9 cellular contexts compared by ENCODE assay signal in genomic region chr1:145959957-145960467, GRCh38. TPM values are rescaled to one million over a fixed set of nuclear protein-coding genes. Genes with fewer than 3 reads are reported as not detected.
DNase-seq lines count a peak whose midpoint lies in the region; ATAC-seq and TF ChIP-seq lines count a peak whose summit lies in the region.
"Had no signal": no experiment of that assay in that cellular context is flagged by ENCODE, and none has a peak within 500 bp of the region (broad histone marks: within the 10 kb centered on the region; RNA-seq: fewer than 3 reads in every experiment).

No MANE protein-coding gene starts in this region.

- no peak overlapping the region for H3K27ac ChIP-seq in HUES64 (ENCODE audit: low read depth, low read length)
- H3K27ac ChIP-seq in colonic mucosa = peak overlapping the region; percentile 65

- H3K9me3 ChIP-seq in HUES64 (ENCODE audit: insufficient read depth, low read depth, low read length) (no peaks in the 10 kb centered on the region), colonic mucosa (no peaks in the 10 kb centered on the region)

- H3K36me3 ChIP-seq in HUES64 (ENCODE audit: insufficient read depth, low read length) (no peaks in the 10 kb centered on the region), colonic mucosa (no peaks in the 10 kb centered on the region)

- H3K36me3 Mint-ChIP-seq in naive B cell = no peaks in the 10 kb centered on the region

- CTCF ChIA-PET in AG04449 (lab: Yijun Ruan, JAX) = interaction anchor here (1.1 to 3.7 kb wide), 3 partner anchors 10 to 50 kb away, joined by 3 to 11 read pairs (median 9); partner anchors contain the start of genes ITGA10 and RBM8A

- ATAC-seq in naive B cell (ENCODE audit: low read depth in 2 of 2) (no peak), sciatic nerve (no peak), GM19324 (IDR thresholded peaks at IDR 0.05; ENCODE audit: low FRiP score, unreplicated experiment) (no peak)

- POLR2A ChIA-PET in AG04449 (lab: Yijun Ruan, JAX) = no interaction called here

- H3K4me3 Mint-ChIP-seq in naive B cell = peak overlapping the region; percentile 91 to 98 (median 92)

- H3K9ac ChIP-seq in HUES64 (ENCODE audit: low read depth, low read length) (no peak overlapping the region), colonic mucosa (ENCODE audit: low read depth in 2 of 2, low read length in 2 of 2) (peak overlapping the region; percentile 9 to 70)

- WGBS in HUES64 = 8% methylated on average over 12 of the region's 12 CpGs

- TF ChIP-seq CTCF in AG04449 (IDR thresholded peaks at IDR 0.05; ENCODE audit: insufficient read depth, low read length, missing control alignments) = no peak
- no peak for TF ChIP-seq CTCF in colonic mucosa (IDR thresholded peaks at IDR 0.05)

- H3K9me3 Mint-ChIP-seq in naive B cell = no peaks in the 10 kb centered on the region

- H3K27me3 Mint-ChIP-seq in naive B cell = no peaks in the 10 kb centered on the region

- H3K4me1 ChIP-seq in HUES64 (ENCODE audit: insufficient read depth, low read length) (peaks cover 22% of the 10 kb centered on the region), colonic mucosa (peaks cover 13% of the 10 kb centered on the region)

- peaks cover 78 to 83% (median 83%) of the 10 kb centered on the region in 3 donors for H3K4me1 Mint-ChIP-seq in naive B cell

- peaks cover 88% of the 10 kb centered on the region for H3K27me3 ChIP-seq in HUES64 (ENCODE audit: insufficient read depth, low read length)
- H3K27me3 ChIP-seq in colonic mucosa = peaks cover 25% of the 10 kb centered on the region

- DNase-seq in AG04449 (ENCODE audit: low read depth, low spot score) (no peak), colonic mucosa (no peak), naive B cell (no peak), sciatic nerve (ENCODE audit: low spot score) (no peak), HT-29 (ENCODE audit: low spot score) (no peak), iPS-NIHi7 (ENCODE audit: extremely low spot score) (no peak)
- DNase-seq: NCI-H1417 treated with DMSO at 0.1 percent for 48 hours had no signal

- peak overlapping the region in 3 of 6 donors; percentile 60 to 89 (median 62) for H3K27ac Mint-ChIP-seq in naive B cell

- intact Hi-C loops in colonic mucosa (cut with DNase I) = loop anchor here (5.0 kb wide), 1 partner anchor 43 kb away; the partner anchor contains the start of gene PEX11B
- intact Hi-C loops in sciatic nerve (cut with DNase I) = no loop called here

- peak overlapping the region; percentile 66 for H3K4me3 ChIP-seq in AG04449 (ENCODE audit: low read depth, low read length)
- H3K4me3 ChIP-seq in HUES64 (ENCODE audit: low read length) = peak overlapping the region; percentile 92
- H3K4me3 ChIP-seq in colonic mucosa = peak overlapping the region; percentile 34

RNA-seq across cellular contexts. Expression of gene LIX1L, which starts 2.2 kb away (rescaled TPM):
- polyA plus RNA-seq in HUES64 (2013, experiment 1 of 2) = 5.9 TPM
- 8.3 TPM for polyA plus RNA-seq in HUES64 (2013, experiment 2 of 2)
- 1 to 10 TPM; 4.7 to 8.6 TPM for total RNA-seq in colonic mucosa
- 10 to 100 TPM; 10.6 to 14.2 (median 12.7) TPM for polyA plus RNA-seq in naive B cell (ENCODE audit: low read depth in 6 of 6)
- 57.6 TPM for total RNA-seq in sciatic nerve
- 2.5 and 3.0 TPM in 2 replicates for total RNA-seq in HT-29 (2014; rRNA removed; shearing (Covaris generic))

RNA-seq across cellular contexts. Expression of gene ANKRD34A, which starts 4.4 kb away (rescaled TPM):
- 0.15 TPM for polyA plus RNA-seq in HUES64 (2013, experiment 1 of 2)
- polyA plus RNA-seq in HUES64 (2013, experiment 2 of 2) = 0.25 TPM
- under 1 TPM; 0.21 to 0.44 TPM for total RNA-seq in colonic mucosa
- polyA plus RNA-seq in naive B cell (ENCODE audit: low read depth in 6 of 6) = under 1 TPM in 2 of 6 donors, not detected in 4; 0.15 to 0.27 TPM
- 1.2 TPM for total RNA-seq in sciatic nerve
- total RNA-seq in HT-29 (2014; rRNA removed; shearing (Covaris generic)) = 0.20 and 1.9 TPM in 2 replicates

RNA-seq across cellular contexts. Expression of gene POLR3GL, which starts 4.5 kb away (rescaled TPM):
- polyA plus RNA-seq in HUES64 (2013, experiment 1 of 2) = 6.5 TPM
- 10.1 TPM for polyA plus RNA-seq in HUES64 (2013, experiment 2 of 2)
- 10 to 100 TPM; 12.6 to 16.1 TPM for total RNA-seq in colonic mucosa
- 100 to 1,000 TPM in 1 of 6 donors, 10 to 100 TPM in 5; 79.5 to 202 (median 91.7) TPM for polyA plus RNA-seq in naive B cell (ENCODE audit: low read depth in 6 of 6)
- total RNA-seq in sciatic nerve = 22.3 TPM
- total RNA-seq in HT-29 (2014; rRNA removed; shearing (Covaris generic)) = 7.1 and 7.4 TPM in 2 replicates

RNA-seq across cellular contexts. Expression of gene RBM8A, which starts 32.7 kb away (rescaled TPM):
- 184 TPM for polyA plus RNA-seq in HUES64 (2013, experiment 1 of 2)
- 175 TPM for polyA plus RNA-seq in HUES64 (2013, experiment 2 of 2)
- total RNA-seq in colonic mucosa (100 to 1,000 TPM; 108 to 148 TPM), sciatic nerve (93.8 TPM)
- 100 to 1,000 TPM; 140 to 220 (median 158) TPM for polyA plus RNA-seq in naive B cell (ENCODE audit: low read depth in 6 of 6)
- total RNA-seq in HT-29 (2014; rRNA removed; shearing (Covaris generic)) = 88.3 and 93.5 TPM in 2 replicates

RNA-seq across cellular contexts. Expression of gene TXNIP, which starts 36.4 kb away (rescaled TPM):
- 10.9 TPM for polyA plus RNA-seq in HUES64 (2013, experiment 1 of 2)
- 24.1 TPM for polyA plus RNA-seq in HUES64 (2013, experiment 2 of 2)
- total RNA-seq in colonic mucosa (100 to 1,000 TPM; 302 to 496 TPM), sciatic nerve (609 TPM)
- 1,000 to 10,000 TPM; 2,524 to 6,933 (median 5,735) TPM for polyA plus RNA-seq in naive B cell (ENCODE audit: low read depth in 6 of 6)
- total RNA-seq in HT-29 (2014; rRNA removed; shearing (Covaris generic)) = 30.1 and 46.6 TPM in 2 replicates

Comparison
In these comparisons a context has a peak if more than half of its experiments do, and no peak if none do; other contexts are left out.
1. H3K4me3 ChIP-seq: peak in every context shown above with its lines; median percentile 92 in HUES64; 66 in AG04449; 34 in colonic mucosa.